In the genomic region with DNA sequence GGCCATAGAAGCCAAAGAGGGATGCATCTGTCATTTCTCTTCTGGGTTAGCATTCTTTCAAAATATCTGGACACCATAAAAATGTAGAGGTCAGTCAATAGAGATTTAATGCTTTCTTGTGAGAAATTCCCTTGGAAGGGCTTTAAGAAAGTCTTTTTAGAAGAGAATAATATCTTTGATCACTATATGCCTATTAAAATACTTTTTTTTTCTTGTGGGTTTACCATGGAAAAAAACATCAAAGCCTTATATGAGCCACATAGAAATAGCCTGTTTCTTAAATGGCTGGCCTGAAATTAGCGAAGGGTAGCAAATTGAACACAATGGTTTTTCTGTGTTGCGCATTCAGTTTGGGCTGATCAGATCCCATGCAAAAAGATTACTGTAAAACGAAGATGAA, we compare ENCODE assay signal across 37 cellular contexts.
"Had no signal": no experiment of that assay in that cellular context is flagged by ENCODE, and none has a peak within 500 bp of the region (broad histone marks: within the 10 kb centered on the region; RNA-seq: fewer than 3 reads in every experiment).

No MANE protein-coding gene starts in this region.

- H3K9me3 Mint-ChIP-seq: activated naive CD4-positive, alpha-beta T cell treated with anti-CD3 and anti-CD28 coated beads for 36 hours; activated naive CD4-positive, alpha-beta T cell treated with anti-CD3 and anti-CD28 coated beads, Interleukin-2, amount 10 ng/mL, durations not matched to agents 7 days and 5 days; activated naive CD4-positive, alpha-beta T cell treated with anti-CD3 and anti-CD28 coated beads, Interleukin-2, amount 50 U/mL, for 24 hours; activated naive CD4-positive, alpha-beta T cell treated with anti-CD3 and anti-CD28 coated beads, Interleukin-2, amount 50 U/mL, for 72 hours; activated naive CD8-positive, alpha-beta T cell treated with anti-CD3 and anti-CD28 coated beads for 36 hours; activated naive CD8-positive, alpha-beta T cell treated with anti-CD3 and anti-CD28 coated beads, Interleukin-2, amount 10 ng/mL, durations not matched to agents 7 days and 5 days; activated naive CD8-positive, alpha-beta T cell treated with anti-CD3 and anti-CD28 coated beads, Interleukin-2, amount 50 U/mL, for 24 hours; activated T-cell treated with anti-CD3 and anti-CD28 coated beads, Interleukin-2, amount 50 U/mL, for 24 hours; activated T-cell treated with anti-CD3 and anti-CD28 coated beads, Interleukin-2, amount 50 U/mL, for 4 hours; activated T-cell treated with anti-CD3 and anti-CD28 coated beads, Interleukin-2, amount 50 U/mL, for 72 hours; activated T-helper 17 cell treated with anti-CD3 and anti-CD28 coated beads, Interleukin-2, amount 50 U/mL, for 72 hours; activated T-helper 2 cell treated with anti-CD3 and anti-CD28 coated beads, Interferon-gamma antibody, Interleukin-2, Interleukin-4, amounts not matched to agents 10 μg/mL and 5 μg/mL and 100 μg/mL, durations not matched to agents 14 hours and 24 hours and 36 hours; central memory CD8-positive, alpha-beta T cell had no signal

- H3K9me3 ChIP-seq: adrenal gland, ascending aorta, body of pancreas, breast epithelium had no signal

- H3K36me3 ChIP-seq: adrenal gland, ascending aorta, brain microvascular endothelial cell, breast epithelium, cardiac muscle cell had no signal

- H3K27ac ChIP-seq: adrenal gland, ascending aorta, body of pancreas, brain microvascular endothelial cell, breast epithelium, cardiac muscle cell had no signal

- H3K27me3 ChIP-seq: adrenal gland, ascending aorta, body of pancreas, brain microvascular endothelial cell, breast epithelium, cardiac muscle cell had no signal

- DNase-seq: activated effector memory CD4-positive, alpha-beta T cell treated with anti-CD3 and anti-CD28 coated beads, Interleukin-2, amount 50 U/mL, for 16 hours; activated effector memory CD4-positive, alpha-beta T cell treated with Interleukin-2 at 50 U/mL for 16 hours; activated gamma-delta T cell; activated gamma-delta T cell treated with Interleukin-2 at 50 U/mL for 16 hours; activated naive CD4-positive, alpha-beta T cell; activated naive CD4-positive, alpha-beta T cell treated with anti-CD3 and anti-CD28 coated beads for 36 hours; activated naive CD4-positive, alpha-beta T cell treated with anti-CD3 and anti-CD28 coated beads, Interleukin-2, amount 10 ng/mL, durations not matched to agents 7 days and 5 days; activated naive CD4-positive, alpha-beta T cell treated with anti-CD3 and anti-CD28 coated beads, Interleukin-2, amount 50 U/mL, for 16 hours; activated naive CD4-positive, alpha-beta T cell treated with Interleukin-2 at 50 U/mL for 16 hours; activated naive CD8-positive, alpha-beta T cell treated with anti-CD3 and anti-CD28 coated beads for 36 hours; activated naive CD8-positive, alpha-beta T cell treated with anti-CD3 and anti-CD28 coated beads, Interleukin-2, amount 10 ng/mL, durations not matched to agents 7 days and 5 days; activated naive CD8-positive, alpha-beta T cell treated with anti-CD3 and anti-CD28 coated beads, Interleukin-2, amount 50 U/mL, for 24 hours; activated T-cell treated with anti-CD3 and anti-CD28 coated beads, Interleukin-2, amount 50 U/mL, for 1 hour; activated T-cell treated with anti-CD3 and anti-CD28 coated beads, Interleukin-2, amount 50 U/mL, for 24 hours; activated T-cell treated with anti-CD3 and anti-CD28 coated beads, Interleukin-2, amount 50 U/mL, for 4 hours; activated T-cell treated with anti-CD3 and anti-CD28 coated beads, Interleukin-2, amount 50 U/mL, for 48 hours; activated T-cell treated with anti-CD3 and anti-CD28 coated beads, Interleukin-2, amount 50 U/mL, for 72 hours; adrenal gland; amniotic stem cell; amygdala; anterior cingulate cortex; aorta; body of pancreas; brain microvascular endothelial cell; caudate nucleus; central memory CD4-positive, alpha-beta T cell; cerebellar nuclear complex had no signal

- H3K4me3 ChIP-seq: adrenal gland, ascending aorta, body of pancreas, breast epithelium, cardiac muscle cell had no signal

- H3K4me1 Mint-ChIP-seq: activated naive CD4-positive, alpha-beta T cell treated with anti-CD3 and anti-CD28 coated beads, Interleukin-2, amount 50 U/mL, for 24 hours; activated naive CD8-positive, alpha-beta T cell treated with anti-CD3 and anti-CD28 coated beads for 36 hours; activated naive CD8-positive, alpha-beta T cell treated with anti-CD3 and anti-CD28 coated beads, Interleukin-2, amount 10 ng/mL, durations not matched to agents 7 days and 5 days; activated naive CD8-positive, alpha-beta T cell treated with anti-CD3 and anti-CD28 coated beads, Interleukin-2, amount 50 U/mL, for 24 hours; activated T-helper 17 cell treated with anti-CD3 and anti-CD28 coated beads, Interleukin-2, amount 50 U/mL, for 72 hours; central memory CD8-positive, alpha-beta T cell had no signal

- H3K4me3 Mint-ChIP-seq: activated naive CD4-positive, alpha-beta T cell treated with anti-CD3 and anti-CD28 coated beads for 36 hours; activated naive CD4-positive, alpha-beta T cell treated with anti-CD3 and anti-CD28 coated beads, Interleukin-2, amount 10 ng/mL, durations not matched to agents 7 days and 5 days; activated naive CD4-positive, alpha-beta T cell treated with anti-CD3 and anti-CD28 coated beads, Interleukin-2, amount 50 U/mL, for 24 hours; activated naive CD8-positive, alpha-beta T cell; activated naive CD8-positive, alpha-beta T cell treated with anti-CD3 and anti-CD28 coated beads for 36 hours; activated naive CD8-positive, alpha-beta T cell treated with anti-CD3 and anti-CD28 coated beads, Interleukin-2, amount 10 ng/mL, durations not matched to agents 7 days and 5 days; activated naive CD8-positive, alpha-beta T cell treated with anti-CD3 and anti-CD28 coated beads, Interleukin-2, amount 50 U/mL, for 24 hours; activated T-cell treated with anti-CD3 and anti-CD28 coated beads, Interleukin-2, amount 50 U/mL, for 24 hours; activated T-cell treated with anti-CD3 and anti-CD28 coated beads, Interleukin-2, amount 50 U/mL, for 4 hours; activated T-cell treated with anti-CD3 and anti-CD28 coated beads, Interleukin-2, amount 50 U/mL, for 72 hours; activated T-helper 17 cell treated with anti-CD3 and anti-CD28 coated beads, Interleukin-2, amount 50 U/mL, for 72 hours; brain; central memory CD8-positive, alpha-beta T cell had no signal

- H3K36me3 Mint-ChIP-seq: activated naive CD4-positive, alpha-beta T cell treated with anti-CD3 and anti-CD28 coated beads, Interleukin-2, amount 10 ng/mL, durations not matched to agents 7 days and 5 days; activated naive CD4-positive, alpha-beta T cell treated with anti-CD3 and anti-CD28 coated beads, Interleukin-2, amount 50 U/mL, for 24 hours; activated naive CD4-positive, alpha-beta T cell treated with anti-CD3 and anti-CD28 coated beads, Interleukin-2, amount 50 U/mL, for 72 hours; activated naive CD8-positive, alpha-beta T cell; activated naive CD8-positive, alpha-beta T cell treated with anti-CD3 and anti-CD28 coated beads for 36 hours; activated naive CD8-positive, alpha-beta T cell treated with anti-CD3 and anti-CD28 coated beads, Interleukin-2, amount 10 ng/mL, durations not matched to agents 7 days and 5 days; brain had no signal

- H3K27ac Mint-ChIP-seq: activated naive CD4-positive, alpha-beta T cell treated with anti-CD3 and anti-CD28 coated beads for 36 hours; activated naive CD4-positive, alpha-beta T cell treated with anti-CD3 and anti-CD28 coated beads, Interleukin-2, amount 50 U/mL, for 24 hours; activated naive CD8-positive, alpha-beta T cell; activated naive CD8-positive, alpha-beta T cell treated with anti-CD3 and anti-CD28 coated beads for 36 hours; activated naive CD8-positive, alpha-beta T cell treated with anti-CD3 and anti-CD28 coated beads, Interleukin-2, amount 10 ng/mL, durations not matched to agents 7 days and 5 days; activated naive CD8-positive, alpha-beta T cell treated with anti-CD3 and anti-CD28 coated beads, Interleukin-2, amount 50 U/mL, for 24 hours; activated T-cell treated with anti-CD3 and anti-CD28 coated beads, Interleukin-2, amount 50 U/mL, for 24 hours; activated T-cell treated with anti-CD3 and anti-CD28 coated beads, Interleukin-2, amount 50 U/mL, for 72 hours; activated T-helper 17 cell treated with anti-CD3 and anti-CD28 coated beads, Interleukin-2, amount 50 U/mL, for 72 hours; activated T-helper 2 cell treated with anti-CD3 and anti-CD28 coated beads, Interferon-gamma antibody, Interleukin-2, Interleukin-4, amounts not matched to agents 10 μg/mL and 5 μg/mL and 100 μg/mL, durations not matched to agents 14 hours and 24 hours and 36 hours; brain had no signal
